ENCODE assay signal across 20 cellular contexts in genomic region chr6:135228486-135228885, GRCh38.
DNase-seq lines count a peak whose midpoint lies in the region; ATAC-seq and TF ChIP-seq lines count a peak whose summit lies in the region.
"Had no signal": no experiment of that assay in that cellular context is flagged by ENCODE, and none has a peak within 500 bp of the region (broad histone marks: within the 10 kb centered on the region; RNA-seq: fewer than 3 reads in every experiment).

No MANE protein-coding gene starts in this region.

- DNase-seq in GM06990 (ENCODE audit: extremely low read depth, insufficient read length) (peak; percentile 67), GM10248 (ENCODE audit: extremely low spot score) (no peak), DMS53 treated with DMSO at 0.1 percent for 48 hours (lab: John Stamatoyannopoulos, UW; ENCODE audit: unreplicated experiment) (no peak), GM20000 (ENCODE audit: low spot score) (no peak)
- no peak for DNase-seq in stimulated activated CD4-positive, alpha-beta T cell treated with anti-CD3 and anti-CD28 coated beads, Interleukin-2, amount 100 ng/mL, for 48 hours
- DNase-seq: activated CD4-positive, alpha-beta T cell treated with anti-CD3 and anti-CD28 coated beads, Interleukin-2, amount 50 U/mL, for 4 hours; activated naive CD4-positive, alpha-beta T cell treated with anti-CD3 and anti-CD28 coated beads, Interleukin-2, amount 10 ng/mL, durations not matched to agents 7 days and 5 days; activated T-cell treated with anti-CD3 and anti-CD28 coated beads, Interleukin-2, amount 50 U/mL, for 4 hours; C1 segment of cervical spinal cord; DMS153; glutamatergic neuron; NCI-H1105 treated with DMSO at 0.1 percent for 48 hours; NCI-H524 treated with DMSO at 0.1 percent for 48 hours; retina; stimulated activated CD4-positive, alpha-beta T cell treated with anti-CD3 and anti-CD28 coated beads, Interleukin-12 subunit alpha, Interleukin-12 subunit beta, amount 100 ng/mL, for 4 hours had no signal

- TF ChIP-seq CTCF in GM06990 (IDR thresholded peaks at IDR 0.05; ENCODE audit: insufficient read depth, low read length, poor library complexity, severe bottlenecking), result no peak
- no peak for TF ChIP-seq CTCF in GM10248 (IDR thresholded peaks at IDR 0.05; ENCODE audit: control extremely low read depth, extremely low read depth, low read depth, missing control alignments)
- TF ChIP-seq CTCF in GM20000 (IDR thresholded peaks at IDR 0.05; ENCODE audit: extremely low read depth, missing control alignments), result no peak

- H3K36me3 ChIP-seq in GM06990 (ENCODE audit: control insufficient read depth, insufficient read depth, low read length), result no peaks in the 10 kb centered on the region
- H3K36me3 ChIP-seq: ascending aorta, tibial nerve had no signal

- CTCF ChIA-PET in GM10248 (lab: Yijun Ruan, JAX), result interaction anchor here (1.5 kb wide), 1 partner anchor 84 kb away, joined by 3 read pairs; no protein-coding TSS in a partner anchor

- H3K27me3 ChIP-seq in GM06990 (replicated peaks; ENCODE audit: control insufficient read depth, insufficient read depth, low read length), result no peaks in the 10 kb centered on the region
- H3K27me3 ChIP-seq: ascending aorta, tibial nerve had no signal

- POLR2A ChIA-PET in GM10248 (lab: Yijun Ruan, JAX), result interaction anchor here (0.7 kb wide), 1 partner anchor 353 kb away, joined by 3 read pairs; no protein-coding TSS in a partner anchor

- H3K4me3 ChIP-seq in GM06990 (replicated peaks; ENCODE audit: low read depth, low read length), result no peak overlapping the region
- H3K4me3 ChIP-seq: ascending aorta, tibial nerve had no signal

- peak; percentile 38 for ATAC-seq in GM18870 (IDR thresholded peaks at IDR 0.05; ENCODE audit: unreplicated experiment)
- peak; percentile 45 for ATAC-seq in GM21717 (IDR thresholded peaks at IDR 0.05; ENCODE audit: unreplicated experiment)
- peak; percentile 44 for ATAC-seq in HG03354 (IDR thresholded peaks at IDR 0.05; ENCODE audit: poor library complexity, severe bottlenecking, unreplicated experiment)
- ATAC-seq: activated T-cell treated with anti-CD3 and anti-CD28 coated beads, Interleukin-2, amount 50 U/mL, for 4 hours had no signal
